ENCODE assay signal across 20 cellular contexts in the genomic region with DNA sequence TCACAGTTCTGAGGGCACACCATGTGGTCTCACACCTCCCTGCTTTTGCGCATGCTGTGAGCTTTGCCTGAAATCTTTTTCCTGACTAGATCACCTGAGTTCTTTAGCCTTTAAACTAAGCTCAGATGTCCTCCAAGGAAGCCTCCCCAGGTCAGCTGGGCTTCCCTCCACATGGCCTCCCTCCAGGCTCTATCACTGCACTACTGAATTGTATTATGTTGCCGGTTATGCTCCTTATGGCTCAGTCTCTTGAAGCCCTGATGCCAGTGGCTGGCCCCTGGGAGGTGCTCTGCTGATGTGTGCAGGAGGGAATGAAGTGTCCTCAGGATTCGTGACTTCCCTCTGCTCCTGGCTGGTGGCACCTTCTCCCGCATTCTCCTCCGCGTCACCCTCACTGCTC.
A peak's percentile ranks its signal among the peaks of the same experiment; 100 is the strongest.
DNase-seq lines count a peak whose midpoint lies in the region; ATAC-seq, FAIRE-seq and TF ChIP-seq lines count a peak whose summit lies in the region.
"Had no signal": no experiment of that assay in that cellular context is flagged by ENCODE, and none has a peak within 500 bp of the region (broad histone marks: within the 10 kb centered on the region; RNA-seq: fewer than 3 reads in every experiment).

No MANE protein-coding gene starts in this region.

- H3K27me3 ChIP-seq in gastroesophageal sphincter (no peaks in the 10 kb centered on the region), gastrocnemius medialis (no peaks in the 10 kb centered on the region), lower lobe of right lung (ENCODE audit: low read depth) (no peaks in the 10 kb centered on the region)
- H3K27me3 ChIP-seq: BLaER1 treated with 17β-estradiol and CSF1 and Interleukin-3, amounts not matched to agents 10 nM and 100 nM had no signal

- FAIRE-seq in A549 (lab: Jason Lieb, UNC) = no peak
- FAIRE-seq: G401.6, GM12892 had no signal

- CTCF ChIA-PET in A549 (lab: Yijun Ruan, JAX) = interaction anchor here (1.5 to 1.6 kb wide), 2 partner anchors 13 to 262 kb away, joined by 4 read pairs; no protein-coding TSS in a partner anchor

- no peak for TF ChIP-seq EP300 in A549 (IDR thresholded peaks at IDR 0.05)
- TF ChIP-seq EP300 in gastroesophageal sphincter (IDR thresholded peaks at IDR 0.05) = no peak

- peak in 1 of 2 experiments; percentile 34; a peak in 2 of 6 replicates for ATAC-seq in A549
- ATAC-seq in gastroesophageal sphincter = no peak
- ATAC-seq in gastrocnemius medialis = peak; percentile 75 to 79
- ATAC-seq in lower lobe of right lung = no peak

- TF ChIP-seq CTCF in 22Rv1 (IDR thresholded peaks at IDR 0.05) (no peak), A549 (IDR thresholded peaks at IDR 0.05) (no peak), gastroesophageal sphincter (IDR thresholded peaks at IDR 0.05) (no peak), gastrocnemius medialis (IDR thresholded peaks at IDR 0.05 in 4 of 5, conservative IDR thresholded peaks at IDR 0.05 in 1 of 5) (no peak), lower lobe of right lung (IDR thresholded peaks at IDR 0.05) (no peak)

- H3K4me3 ChIP-seq in A549 (no peak overlapping the region), gastroesophageal sphincter (no peak overlapping the region), gastrocnemius medialis (no peak overlapping the region), lower lobe of right lung (no peak overlapping the region)
- H3K4me3 ChIP-seq: BLaER1 treated with 17β-estradiol and CSF1 and Interleukin-3, amounts not matched to agents 10 nM and 100 nM had no signal

- no peaks in the 10 kb centered on the region for H3K9me3 ChIP-seq in A549
- no peaks in the 10 kb centered on the region for H3K9me3 ChIP-seq in gastroesophageal sphincter
- no peaks in the 10 kb centered on the region for H3K9me3 ChIP-seq in gastrocnemius medialis
- H3K9me3 ChIP-seq in lower lobe of right lung = no peaks in the 10 kb centered on the region
- H3K9me3 ChIP-seq: BLaER1 treated with 17β-estradiol and CSF1 and Interleukin-3, amounts not matched to agents 10 nM and 100 nM; Caco-2 had no signal

- DNase-seq in A549 (ENCODE audit: low read depth in 1 of 2, low spot score in 1 of 2) (no peak), gastrocnemius medialis (peak; percentile 74 to 93), lower lobe of right lung (no peak), NCI-H748 treated with DMSO at 0.1 percent for 48 hours (lab: John Stamatoyannopoulos, UW) (no peak)
- DNase-seq in activated T-cell treated with anti-CD3 and anti-CD28 coated beads, Interleukin-2, amount 50 U/mL, for 48 hours = no peak
- DNase-seq: Caco-2; CD4-positive, alpha-beta memory T cell; DMS153; NCI-H1105; NCI-H146; NCI-H2029; NCI-H2171; NCI-H524 treated with DMSO at 0.1 percent for 48 hours; OCI-M1; SHP77 had no signal

- TF ChIP-seq POLR2A in A549 (IDR thresholded peaks at IDR 0.05; ENCODE audit: low read length) (0 out of 2 replicates have a peak, but pooled peaks have one; percentile 6), gastroesophageal sphincter (IDR thresholded peaks at IDR 0.05) (no peak), gastrocnemius medialis (IDR thresholded peaks at IDR 0.05) (peak in 1 of 2 donors; percentile 11)

- POLR2A ChIA-PET in A549 (lab: Yijun Ruan, JAX) = no interaction called here

- no peak for TF ChIP-seq RAD21 in A549 (conservative IDR thresholded peaks at IDR 0.05 in 1 of 2, IDR thresholded peaks at IDR 0.05 in 1 of 2)

- H3K4me2 ChIP-seq in A549 = no peak overlapping the region
- H3K4me2 ChIP-seq: BLaER1 treated with 17β-estradiol and CSF1 and Interleukin-3, amounts not matched to agents 10 nM and 100 nM had no signal

- 84% methylated on average over 6 of the region's 6 CpGs for WGBS in A549 (ENCODE audit: missing lambda C conversion rate)
- 73 to 90% methylated on average over 1 to 4 of the region's 6 CpGs for WGBS in gastroesophageal sphincter (ENCODE audit: low coverage in 1 of 2), 2 donors

- H3K36me3 ChIP-seq in gastroesophageal sphincter (peaks cover 0 to 100% of the 10 kb centered on the region in 2 donors), gastrocnemius medialis (peaks cover 0 to 32% of the 10 kb centered on the region in 2 donors), lower lobe of right lung (peaks cover 83% of the 10 kb centered on the region)

- H3K27ac ChIP-seq in 22Rv1 (0 out of 2 replicates have a peak overlapping the region, but pooled peaks have one; percentile 23), A549 (no peak overlapping the region), gastroesophageal sphincter (peak overlapping the region in 3 of 4 donors; percentile 11 to 41 (median 26)), gastrocnemius medialis (peak overlapping the region; percentile 78 to 91 (median 88)), lower lobe of right lung (no peak overlapping the region)
- H3K27ac ChIP-seq: BLaER1 treated with 17β-estradiol and CSF1 and Interleukin-3, amounts not matched to agents 10 nM and 100 nM had no signal

- intact Hi-C loops in gastrocnemius medialis (cut with DNase I; ENCODE audit: low total_unique reads) = no loop called here
- intact Hi-C loops in lower lobe of right lung (cut with DNase I) = no loop called here

- in situ Hi-C loops in gastrocnemius medialis (cut with MboI; ENCODE audit: low sequenced_read_pairs in 4 of 4) = loop anchor here in 2 of 4 donors (25.0 kb wide), 1 partner anchor 312 kb away; no protein-coding TSS in a partner anchor

- H3K4me1 ChIP-seq in A549 (no peaks in the 10 kb centered on the region), gastroesophageal sphincter (peaks cover 0 to 16% (median 0%) of the 10 kb centered on the region in 3 donors), gastrocnemius medialis (peaks cover 19 to 30% of the 10 kb centered on the region in 2 donors), lower lobe of right lung (no peaks in the 10 kb centered on the region)
- H3K4me1 ChIP-seq: Caco-2 had no signal

TF ChIP-seq in A549, 52 proteins besides CTCF, POLR2A, EP300 and RAD21:
- TF ChIP-seq CEBPB (IDR thresholded peaks at IDR 0.05) (no peak), NPAS2 (CRISPR knock-in tag; IDR thresholded peaks at IDR 0.05; ENCODE audit: borderline replicate concordance) (no peak), RCOR1 (IDR thresholded peaks at IDR 0.05; ENCODE audit: low read depth, low read length) (no peak), HOXB13 (CRISPR knock-in tag; IDR thresholded peaks at IDR 0.05; ENCODE audit: low read depth) (no peak), ESRRA (IDR thresholded peaks at IDR 0.05; ENCODE audit: borderline replicate concordance, low read length) (no peak), ZFP36 (IDR thresholded peaks at IDR 0.05; ENCODE audit: borderline replicate concordance, partially characterized antibody) (no peak), KDM1A (IDR thresholded peaks at IDR 0.05; ENCODE audit: low read depth) (no peak)

Comparison
In these comparisons a context has a peak if more than half of its experiments do, and no peak if none do; other contexts are left out.
1. H3K27ac ChIP-seq: peak in 22Rv1 (single experiment), gastroesophageal sphincter (3 of 4) and gastrocnemius medialis (4 of 4); none in A549 (0 of 2) and lower lobe of right lung (single experiment).
2. ATAC-seq: peak in gastrocnemius medialis (2 of 2); none in gastroesophageal sphincter (single experiment) and lower lobe of right lung (0 of 2).
3. DNase-seq: peak in gastrocnemius medialis (2 of 2); none in A549 (0 of 2), lower lobe of right lung (single experiment), NCI-H748 treated with DMSO at 0.1 percent for 48 hours (single experiment) and activated T-cell treated with anti-CD3 and anti-CD28 coated beads, Interleukin-2, amount 50 U/mL, for 48 hours (0 of 2).